Comparison of ENCODE assay signal across 20 cellular contexts in the genomic region with DNA sequence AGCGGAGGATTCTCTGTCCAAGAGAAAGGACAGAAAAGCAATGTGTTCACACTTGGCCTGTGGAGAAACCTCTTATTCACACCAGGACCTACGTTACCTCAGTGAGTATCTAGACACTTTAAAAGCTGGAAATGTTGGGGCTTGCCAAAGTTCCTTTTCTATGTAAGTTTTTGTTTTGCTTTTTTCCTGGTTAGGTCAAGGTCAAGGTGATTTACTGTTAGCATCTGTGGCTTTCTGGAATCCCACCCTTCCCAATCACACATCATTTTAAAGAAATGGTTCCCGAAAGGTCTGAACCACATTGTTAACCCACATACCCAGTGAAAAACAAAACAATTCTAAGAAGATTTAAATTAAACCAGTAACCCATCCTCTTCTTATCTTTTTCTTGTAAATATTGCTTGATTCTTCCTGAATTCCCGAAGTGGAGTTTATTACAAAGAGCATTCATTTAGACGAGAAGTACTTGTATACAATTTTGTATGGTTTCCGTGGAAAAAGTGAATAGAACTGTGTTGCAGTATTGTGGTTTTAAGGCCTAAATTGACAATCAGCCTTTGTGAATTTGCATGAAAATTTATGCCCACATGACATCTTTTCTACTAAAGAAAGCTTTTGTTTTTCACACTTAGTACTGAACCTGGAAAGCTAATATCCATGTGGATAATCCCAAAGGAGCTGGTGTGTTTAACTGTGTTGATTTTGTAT.
DNase-seq lines count a peak whose midpoint lies in the region; ATAC-seq and TF ChIP-seq lines count a peak whose summit lies in the region.
"Had no signal": no experiment of that assay in that cellular context is flagged by ENCODE, and none has a peak within 500 bp of the region (broad histone marks: within the 10 kb centered on the region; RNA-seq: fewer than 3 reads in every experiment).

No MANE protein-coding gene starts in this region.

- H3K9ac ChIP-seq in HCT116 (ENCODE audit: low read length) (no peak overlapping the region), PC-3 (ENCODE audit: low read length) (no peak overlapping the region)

- H3K9me3 ChIP-seq in HCT116 (ENCODE audit: control insufficient read depth in 1 of 2, insufficient read depth in 1 of 2, low read depth in 1 of 2, low read length in 2 of 2), result no peaks in the 10 kb centered on the region
- no peaks in the 10 kb centered on the region for H3K9me3 ChIP-seq in PC-3 (ENCODE audit: low read length)
- H3K9me3 ChIP-seq in vagina, result no peaks in the 10 kb centered on the region
- H3K9me3 ChIP-seq: SJCRH30 had no signal

- H2AFZ ChIP-seq in HCT116 (ENCODE audit: low read depth, low read length, poor library complexity, severe bottlenecking) (no peak overlapping the region), PC-3 (ENCODE audit: low read length) (no peak overlapping the region)

- POLR2A ChIA-PET in HCT116 (lab: Charles Lee) (no interaction called here), PC-3 (lab: Charles Lee; ENCODE audit: unreplicated experiment) (no interaction called here)

- TF ChIP-seq RAD21 in HCT116 (IDR thresholded peaks at IDR 0.05; ENCODE audit: low read depth), result no peak

- BruUV-seq in HCT116 (replicated peaks; lab: Mats Ljungman, UMichigan) (no TSS peak), PC-3 (replicated peaks; lab: Mats Ljungman, UMichigan) (no TSS peak)

- H3K4me3 ChIP-seq in HCT116 (replicated peaks in 1 of 2; ENCODE audit: low read depth in 1 of 2, low read length in 2 of 2) (no peak overlapping the region), PC-3 (ENCODE audit: low read length) (no peak overlapping the region), vagina (no peak overlapping the region)
- H3K4me3 ChIP-seq: SJCRH30 had no signal

- ATAC-seq in HCT116, result no peak
- no peak for ATAC-seq in PC-3

- H4K20me1 ChIP-seq in HCT116 (ENCODE audit: insufficient read depth), result no peaks in the 10 kb centered on the region
- no peaks in the 10 kb centered on the region for H4K20me1 ChIP-seq in PC-3 (ENCODE audit: low read length)

- no peak for TF ChIP-seq CTCF in HCT116 (IDR thresholded peaks at IDR 0.05 in 2 of 3, conservative IDR thresholded peaks at IDR 0.05 in 1 of 3; ENCODE audit: borderline replicate concordance in 1 of 3, insufficient read depth in 1 of 3, low read depth in 2 of 3, low read length in 2 of 3)
- no peak for TF ChIP-seq CTCF in PC-3 (conservative IDR thresholded peaks at IDR 0.05; ENCODE audit: low read depth, low read length)
- no peak for TF ChIP-seq CTCF in vagina (IDR thresholded peaks at IDR 0.05)

- no peaks in the 10 kb centered on the region for H3K27me3 ChIP-seq in HCT116 (ENCODE audit: insufficient read depth, low read length)
- no peaks in the 10 kb centered on the region for H3K27me3 ChIP-seq in PC-3 (ENCODE audit: low read length)
- no peaks in the 10 kb centered on the region for H3K27me3 ChIP-seq in vagina
- H3K27me3 ChIP-seq: SJCRH30 had no signal

- no peak for TF ChIP-seq POLR2A in HCT116 (IDR thresholded peaks at IDR 0.05; ENCODE audit: borderline replicate concordance, extremely low read depth, insufficient read depth, insufficient read length)
- no peak for TF ChIP-seq POLR2A in vagina (IDR thresholded peaks at IDR 0.05)

- H3K9me2 ChIP-seq in HCT116 (ENCODE audit: insufficient read depth) (no peaks in the 10 kb centered on the region), PC-3 (replicated peaks; ENCODE audit: low read length) (no peaks in the 10 kb centered on the region)

- H3K79me2 ChIP-seq in HCT116 (ENCODE audit: insufficient read depth, low read length), result no peaks in the 10 kb centered on the region
- no peaks in the 10 kb centered on the region for H3K79me2 ChIP-seq in PC-3 (ENCODE audit: low read length)

- RAD21 ChIA-PET in HCT116 (lab: Charles Lee; ENCODE audit: low non-redundant PET in 1 of 2, low total read pairs in 2 of 2, uncharacterized antibody in 2 of 2, unreplicated experiment in 2 of 2), result no interaction called here

- CTCF ChIA-PET in HCT116 (lab: Charles Lee) (interaction anchor here (1.2 kb wide), 1 partner anchor 13 kb away, joined by 3 read pairs; no protein-coding TSS in a partner anchor), PC-3 (lab: Charles Lee) (no interaction called here)

- no peaks in the 10 kb centered on the region for H3F3A ChIP-seq in PC-3 (ENCODE audit: low read length, unreplicated experiment)

- H3K27ac ChIP-seq in HCT116 (ENCODE audit: low read depth, low read length) (no peak overlapping the region), PC-3 (ENCODE audit: low read length) (no peak overlapping the region), vagina (no peak overlapping the region)
- H3K27ac ChIP-seq: SJCRH30 had no signal

- intact Hi-C loops in HCT116 (cut with micrococcal nuclease) (no loop called here), PC-3 (cut with micrococcal nuclease) (no loop called here), vagina (cut with DNase I) (no loop called here)

- DNase-seq in HCT116 (ENCODE audit: low read depth, low spot score) (no peak), amniotic epithelial cell (ENCODE audit: low read depth) (peak; percentile 13), foreskin melanocyte (peak; percentile 92), pons (ENCODE audit: low spot score) (peak; percentile 14), AG20443 (ENCODE audit: low spot score) (no peak), PC-3 (no peak), vagina (ENCODE audit: extremely low spot score in 2 of 2) (no peak), DMS53 (lab: John Stamatoyannopoulos, UW) (no peak)
- DNase-seq: CD4-positive, alpha-beta memory T cell; EL; GF-D8; H7; HFFc6; KBM-7; NCI-H1092; NCI-H1436; NCI-H1930; NCI-H510A treated with DMSO at 0.1 percent for 48 hours; NCI-H748 treated with DMSO at 0.1 percent for 48 hours; SJCRH30 had no signal

- H3K4me2 ChIP-seq in HCT116 (ENCODE audit: low read length) (peak overlapping the region; percentile 50), PC-3 (ENCODE audit: low read length) (no peak overlapping the region)

- no peaks in the 10 kb centered on the region for H3K36me3 ChIP-seq in HCT116 (ENCODE audit: control insufficient read depth in 1 of 2, insufficient read depth in 2 of 2, low read length in 2 of 2)
- H3K36me3 ChIP-seq in PC-3 (ENCODE audit: low read depth, low read length), result no peaks in the 10 kb centered on the region
- H3K36me3 ChIP-seq in vagina, result no peaks in the 10 kb centered on the region
- H3K36me3 ChIP-seq: SJCRH30 had no signal

- H3K4me1 ChIP-seq in HCT116 (ENCODE audit: control insufficient read depth in 1 of 2, insufficient read depth in 2 of 2, low read length in 2 of 2) (peaks cover 29 to 31% of the 10 kb centered on the region in 2 experiments), PC-3 (ENCODE audit: insufficient read depth, low read length) (peaks cover 40% of the 10 kb centered on the region), vagina (peaks cover 14% of the 10 kb centered on the region)

TF ChIP-seq in HCT116, 20 proteins besides CTCF, POLR2A, EP300 and RAD21 (continues in another document):
- TF ChIP-seq ZNF274 (IDR thresholded peaks at IDR 0.05; ENCODE audit: low read depth, low read length) (no peak), EZH2 (IDR thresholded peaks at IDR 0.05) (no peak), SP1 (IDR thresholded peaks at IDR 0.05; ENCODE audit: low read depth) (no peak), CBX3 (IDR thresholded peaks at IDR 0.05; ENCODE audit: low read depth) (no peak), JUND (IDR thresholded peaks at IDR 0.05) (no peak), YY1 (IDR thresholded peaks at IDR 0.05; ENCODE audit: extremely low read depth, insufficient replicate concordance, low read depth, low read length) (no peak), EGR1 (IDR thresholded peaks at IDR 0.05; ENCODE audit: low read depth) (no peak), SRF (IDR thresholded peaks at IDR 0.05; ENCODE audit: low read depth) (no peak), EZH2phosphoT487 (IDR thresholded peaks at IDR 0.05; ENCODE audit: borderline replicate concordance) (no peak), CEBPB (IDR thresholded peaks at IDR 0.05; ENCODE audit: low read depth) (no peak)
- TF ChIP-seq, protein P1, sequence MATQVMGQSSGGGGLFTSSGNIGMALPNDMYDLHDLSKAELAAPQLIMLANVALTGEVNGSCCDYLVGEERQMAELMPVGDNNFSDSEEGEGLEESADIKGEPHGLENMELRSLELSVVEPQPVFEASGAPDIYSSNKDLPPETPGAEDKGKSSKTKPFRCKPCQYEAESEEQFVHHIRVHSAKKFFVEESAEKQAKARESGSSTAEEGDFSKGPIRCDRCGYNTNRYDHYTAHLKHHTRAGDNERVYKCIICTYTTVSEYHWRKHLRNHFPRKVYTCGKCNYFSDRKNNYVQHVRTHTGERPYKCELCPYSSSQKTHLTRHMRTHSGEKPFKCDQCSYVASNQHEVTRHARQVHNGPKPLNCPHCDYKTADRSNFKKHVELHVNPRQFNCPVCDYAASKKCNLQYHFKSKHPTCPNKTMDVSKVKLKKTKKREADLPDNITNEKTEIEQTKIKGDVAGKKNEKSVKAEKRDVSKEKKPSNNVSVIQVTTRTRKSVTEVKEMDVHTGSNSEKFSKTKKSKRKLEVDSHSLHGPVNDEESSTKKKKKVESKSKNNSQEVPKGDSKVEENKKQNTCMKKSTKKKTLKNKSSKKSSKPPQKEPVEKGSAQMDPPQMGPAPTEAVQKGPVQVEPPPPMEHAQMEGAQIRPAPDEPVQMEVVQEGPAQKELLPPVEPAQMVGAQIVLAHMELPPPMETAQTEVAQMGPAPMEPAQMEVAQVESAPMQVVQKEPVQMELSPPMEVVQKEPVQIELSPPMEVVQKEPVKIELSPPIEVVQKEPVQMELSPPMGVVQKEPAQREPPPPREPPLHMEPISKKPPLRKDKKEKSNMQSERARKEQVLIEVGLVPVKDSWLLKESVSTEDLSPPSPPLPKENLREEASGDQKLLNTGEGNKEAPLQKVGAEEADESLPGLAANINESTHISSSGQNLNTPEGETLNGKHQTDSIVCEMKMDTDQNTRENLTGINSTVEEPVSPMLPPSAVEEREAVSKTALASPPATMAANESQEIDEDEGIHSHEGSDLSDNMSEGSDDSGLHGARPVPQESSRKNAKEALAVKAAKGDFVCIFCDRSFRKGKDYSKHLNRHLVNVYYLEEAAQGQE (IDR thresholded peaks at IDR 0.05; ENCODE audit: low read depth), result no peak
- TF ChIP-seq, protein P2, sequence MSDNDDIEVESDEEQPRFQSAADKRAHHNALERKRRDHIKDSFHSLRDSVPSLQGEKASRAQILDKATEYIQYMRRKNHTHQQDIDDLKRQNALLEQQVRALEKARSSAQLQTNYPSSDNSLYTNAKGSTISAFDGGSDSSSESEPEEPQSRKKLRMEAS (IDR thresholded peaks at IDR 0.05), result no peak

Comparison
In these comparisons a context has a peak if more than half of its experiments do, and no peak if none do; other contexts are left out.
1. DNase-seq: peak in amniotic epithelial cell (single experiment), foreskin melanocyte (single experiment) and pons (single experiment); none in HCT116 (single experiment), AG20443 (single experiment), PC-3 (single experiment), vagina (0 of 2) and DMS53 (single experiment).